13 cellular contexts compared by ENCODE assay signal in genomic region chr1:198671136-198671535, GRCh38. TPM values are rescaled to one million over a fixed set of nuclear protein-coding genes. Genes with fewer than 3 reads are reported as not detected.
DNase-seq lines count a peak whose midpoint lies in the region; ATAC-seq and TF ChIP-seq lines count a peak whose summit lies in the region.
"Had no signal": no experiment of that assay in that cellular context is flagged by ENCODE, and none has a peak within 500 bp of the region (broad histone marks: within the 10 kb centered on the region; RNA-seq: fewer than 3 reads in every experiment).

No MANE protein-coding gene starts in this region.

- CTCF ChIA-PET in CD8-positive, alpha-beta T cell (lab: Charles Lee) = interaction anchor here (0.9 to 1.6 kb wide), 2 partner anchors 23 to 49 kb away, joined by 3 to 5 read pairs; no protein-coding TSS in a partner anchor

- peaks cover 90% of the 10 kb centered on the region for H3K4me1 Mint-ChIP-seq in CD8-positive, alpha-beta T cell (ENCODE audit: low read depth)
- peaks cover 87% of the 10 kb centered on the region for H3K4me1 Mint-ChIP-seq in activated naive CD8-positive, alpha-beta T cell (ENCODE audit: low read depth)

- no peaks in the 10 kb centered on the region for H3K27me3 ChIP-seq in CD8-positive, alpha-beta T cell (ENCODE audit: insufficient read depth, low read length)
- H3K27me3 ChIP-seq in hepatocyte (no peaks in the 10 kb centered on the region), tibial nerve (no peaks in the 10 kb centered on the region), psoas muscle (ENCODE audit: insufficient read depth in 3 of 3, low read length in 2 of 3) (no peaks in the 10 kb centered on the region)

- ATAC-seq in CD8-positive, alpha-beta T cell = no peak
- peak; percentile 57 for ATAC-seq in GM19395 (IDR thresholded peaks at IDR 0.05; ENCODE audit: unreplicated experiment)
- no peak for ATAC-seq in psoas muscle

- H3K9me2 ChIP-seq in hepatocyte (replicated peaks; ENCODE audit: insufficient read depth) = no peaks in the 10 kb centered on the region

- no peaks in the 10 kb centered on the region for H3K36me3 ChIP-seq in CD8-positive, alpha-beta T cell (ENCODE audit: insufficient read depth, low read length)
- no peaks in the 10 kb centered on the region for H3K36me3 ChIP-seq in hepatocyte (replicated peaks; ENCODE audit: insufficient read depth, low read depth)
- no peaks in the 10 kb centered on the region for H3K36me3 ChIP-seq in tibial nerve
- no peaks in the 10 kb centered on the region for H3K36me3 ChIP-seq in psoas muscle (ENCODE audit: insufficient read depth in 1 of 2, low read depth in 1 of 2)
- H3K36me3 ChIP-seq: HAP-1, thoracic aorta had no signal

- DNase-seq in CD8-positive, alpha-beta T cell = no peak
- peak; percentile 31 to 76 for DNase-seq in Kasumi-1 (lab: John Stamatoyannopoulos, UW)
- DNase-seq in hepatocyte (ENCODE audit: low spot score) = no peak
- no peak for DNase-seq in middle frontal gyrus (ENCODE audit: extremely low spot score, low spot score)
- no peak for DNase-seq in tibial nerve (ENCODE audit: low spot score in 2 of 2)
- DNase-seq in psoas muscle = no peak
- DNase-seq: activated CD4-positive, alpha-beta T cell treated with anti-CD3 and anti-CD28 coated beads for 1 hour; NCI-H1105 had no signal

- H3K9me3 ChIP-seq in CD8-positive, alpha-beta T cell (ENCODE audit: low read length) = no peaks in the 10 kb centered on the region
- no peaks in the 10 kb centered on the region for H3K9me3 ChIP-seq in hepatocyte (ENCODE audit: low read depth)
- no peaks in the 10 kb centered on the region for H3K9me3 ChIP-seq in tibial nerve
- no peaks in the 10 kb centered on the region for H3K9me3 ChIP-seq in psoas muscle
- H3K9me3 ChIP-seq: HAP-1, thoracic aorta had no signal

- no peaks in the 10 kb centered on the region for H4K20me1 ChIP-seq in hepatocyte (ENCODE audit: insufficient read depth, poor library complexity, severe bottlenecking)

- peak overlapping the region; percentile 88 for H3K27ac Mint-ChIP-seq in CD8-positive, alpha-beta T cell
- H3K27ac Mint-ChIP-seq in activated naive CD8-positive, alpha-beta T cell = peak overlapping the region; percentile 96

- no peak overlapping the region for H2AFZ ChIP-seq in hepatocyte

- WGBS in hepatocyte (ENCODE audit: low lambda C conversion rate, missing lambda C conversion rate) = 75% methylated on average over 1 of the region's 1 CpG
- WGBS in tibial nerve, 2 donors = 38 to 47% methylated on average over 1 of the region's 1 CpG
- WGBS in psoas muscle, 3 donors = 23 to 41% (median 25%) methylated on average over 1 of the region's 1 CpG

- H3K9me3 Mint-ChIP-seq in CD8-positive, alpha-beta T cell = no peaks in the 10 kb centered on the region
- H3K9me3 Mint-ChIP-seq in activated naive CD8-positive, alpha-beta T cell (ENCODE audit: low read depth) = no peaks in the 10 kb centered on the region

- H3K4me3 Mint-ChIP-seq in CD8-positive, alpha-beta T cell = peak overlapping the region; percentile 40
- H3K4me3 Mint-ChIP-seq in activated naive CD8-positive, alpha-beta T cell = peak overlapping the region; percentile 69

- no peak for TF ChIP-seq EP300 in tibial nerve (IDR thresholded peaks at IDR 0.05)

- H3K27ac ChIP-seq in CD8-positive, alpha-beta T cell (ENCODE audit: low read depth, low read length) = no peak overlapping the region
- no peak overlapping the region for H3K27ac ChIP-seq in hepatocyte
- H3K27ac ChIP-seq in tibial nerve = no peak overlapping the region
- no peak overlapping the region for H3K27ac ChIP-seq in psoas muscle
- H3K27ac ChIP-seq: thoracic aorta had no signal

- POLR2A ChIA-PET in CD8-positive, alpha-beta T cell (lab: Charles Lee) = interaction anchor here (0.9 to 3.1 kb wide), 4 partner anchors 9 to 50 kb away, joined by 3 to 18 read pairs (median 4); no protein-coding TSS in a partner anchor

- no peaks in the 10 kb centered on the region for H3K27me3 Mint-ChIP-seq in CD8-positive, alpha-beta T cell (ENCODE audit: low read depth)
- H3K27me3 Mint-ChIP-seq in activated naive CD8-positive, alpha-beta T cell = no peaks in the 10 kb centered on the region

- no peak for TF ChIP-seq CTCF in CD8-positive, alpha-beta T cell (IDR thresholded peaks at IDR 0.05)
- TF ChIP-seq CTCF in hepatocyte (IDR thresholded peaks at IDR 0.05; ENCODE audit: poor library complexity) (no peak), tibial nerve (IDR thresholded peaks at IDR 0.05) (no peak), psoas muscle (IDR thresholded peaks at IDR 0.05) (no peak)

- H3K79me2 ChIP-seq in hepatocyte = no peaks in the 10 kb centered on the region

- H3K4me2 ChIP-seq in hepatocyte = no peak overlapping the region

- TF ChIP-seq POLR2A in tibial nerve (IDR thresholded peaks at IDR 0.05) = no peak

- intact Hi-C loops in CD8-positive, alpha-beta T cell (cut with DNase I, micrococcal nuclease) = no loop called here
- intact Hi-C loops in psoas muscle (cut with DNase I) = no loop called here

- H3K4me3 ChIP-seq in CD8-positive, alpha-beta T cell (ENCODE audit: low read depth, low read length) = no peak overlapping the region
- H3K4me3 ChIP-seq in hepatocyte (no peak overlapping the region), tibial nerve (no peak overlapping the region), psoas muscle (no peak overlapping the region)
- H3K4me3 ChIP-seq: HAP-1, thoracic aorta had no signal

- H3K36me3 Mint-ChIP-seq in CD8-positive, alpha-beta T cell = peaks cover 71% of the 10 kb centered on the region
- peaks cover 27% of the 10 kb centered on the region for H3K36me3 Mint-ChIP-seq in activated naive CD8-positive, alpha-beta T cell

- H3K4me1 ChIP-seq in CD8-positive, alpha-beta T cell (ENCODE audit: insufficient read depth, low read length) = peaks cover 90% of the 10 kb centered on the region
- H3K4me1 ChIP-seq in hepatocyte (ENCODE audit: insufficient read depth) = no peaks in the 10 kb centered on the region
- H3K4me1 ChIP-seq in tibial nerve = peaks cover 0 to 7% (median 0%) of the 10 kb centered on the region in 4 donors
- H3K4me1 ChIP-seq in psoas muscle = no peaks in the 10 kb centered on the region
- H3K4me1 ChIP-seq: HAP-1 had no signal

RNA-seq across cellular contexts. Expression of gene PTPRC, which starts 32.3 kb away (rescaled TPM):
- total RNA-seq in CD8-positive, alpha-beta T cell = 100 to 1,000 TPM; 603 to 634 TPM
- total RNA-seq in hepatocyte (0.44 and 0.87 TPM in 2 replicates), tibial nerve (10 to 100 TPM; 10.3 to 16.5 (median 13.6) TPM), psoas muscle (1 to 10 TPM; 3.9 to 7.0 (median 4.9) TPM)
- polyA plus RNA-seq in hepatocyte (0.11 TPM in 1 of 2 replicates, not detected in the other), psoas muscle (under 1 TPM; 0.42 to 0.63 (median 0.51) TPM)
- total RNA-seq: Daoy had no signal

Comparison
In these comparisons a context has a peak if more than half of its experiments do, and no peak if none do; other contexts are left out.
1. DNase-seq: peak in Kasumi-1 (2 of 2); none in CD8-positive, alpha-beta T cell (0 of 7), hepatocyte (single experiment), middle frontal gyrus (single experiment), tibial nerve (0 of 2) and psoas muscle (0 of 2).
2. RNA of gene PTPRC, which starts 32.3 kb away (total RNA-seq): 603 to 634 TPM in CD8-positive, alpha-beta T cell; 10.3 to 16.5 TPM in tibial nerve, 3.9 to 7.0 TPM in psoas muscle and 0.44 to 0.87 TPM in hepatocyte; every median in the first group is over 10 times any median in the second.